Comparison of ENCODE assay signal across 1 cellular context in genomic region chr21:8992731-8993174, GRCh38.
TF ChIP-seq lines count a peak whose summit lies in the region.

No MANE protein-coding gene starts in this region.

TF ChIP-seq in HepG2, 621 proteins besides CTCF, POLR2A, EP300 and RAD21 (continued from another document and continues in another):
- TF ChIP-seq HNF1A (IDR thresholded peaks at IDR 0.05; ENCODE audit: low read depth) (no peak), HNF1A (CRISPR knock-in tag; IDR thresholded peaks at IDR 0.05; ENCODE audit: borderline replicate concordance) (no peak), POLR2G (IDR thresholded peaks at IDR 0.05; ENCODE audit: low read depth, low read length) (no peak), BRD4 (CRISPR knock-in tag; IDR thresholded peaks at IDR 0.05) (no peak), ZFP41 (CRISPR knock-in tag; IDR thresholded peaks at IDR 0.05; ENCODE audit: borderline replicate concordance) (no peak), KLF16 (CRISPR knock-in tag; IDR thresholded peaks at IDR 0.05) (no peak), SSRP1 (CRISPR knock-in tag; IDR thresholded peaks at IDR 0.05) (no peak), MYC (CRISPR knock-in tag; IDR thresholded peaks at IDR 0.05; ENCODE audit: borderline replicate concordance) (no peak), ELK4 (CRISPR knock-in tag; IDR thresholded peaks at IDR 0.05; ENCODE audit: borderline replicate concordance) (no peak), HMGXB4 (CRISPR knock-in tag; IDR thresholded peaks at IDR 0.05; ENCODE audit: borderline replicate concordance in 1 of 2, low read depth in 1 of 2) (no peak), CEBPB (IDR thresholded peaks at IDR 0.05; ENCODE audit: borderline replicate concordance, low read depth, low read length) (no peak), CBX2 (IDR thresholded peaks at IDR 0.05; ENCODE audit: low read depth, low read length) (peak; percentile 97; the same call in 1 of the 2 replicates), CBX2 (CRISPR knock-in tag; IDR thresholded peaks at IDR 0.05; ENCODE audit: low read depth) (no peak), PLRG1 (conservative IDR thresholded peaks at IDR 0.05) (no peak), SRY (CRISPR knock-in tag; IDR thresholded peaks at IDR 0.05) (0 out of 2 replicates have a peak, but pooled peaks have one; percentile 29), CCAR2 (optimal IDR thresholded peaks at IDR 0.05; ENCODE audit: low read depth, low read length) (peak; percentile 98), ZNF597 (CRISPR knock-in tag; IDR thresholded peaks at IDR 0.05) (no peak), ZNF260 (CRISPR knock-in tag; IDR thresholded peaks at IDR 0.05; ENCODE audit: borderline replicate concordance, low read depth) (no peak), ZNF576 (CRISPR knock-in tag; IDR thresholded peaks at IDR 0.05) (no peak), ZSCAN31 (CRISPR knock-in tag; IDR thresholded peaks at IDR 0.05; ENCODE audit: low read depth) (no peak), SOX13 (IDR thresholded peaks at IDR 0.05) (no peak), SOX13 (CRISPR knock-in tag; conservative IDR thresholded peaks at IDR 0.05 in 1 of 2, IDR thresholded peaks at IDR 0.05 in 1 of 2) (0 out of 4 replicates have a peak, but pooled peaks of 1 of the 2 experiments have one; percentile 8), BRF2 (CRISPR knock-in tag; IDR thresholded peaks at IDR 0.05) (no peak), KLF15 (CRISPR knock-in tag; IDR thresholded peaks at IDR 0.05; ENCODE audit: borderline replicate concordance) (no peak), ZNF335 (CRISPR knock-in tag; IDR thresholded peaks at IDR 0.05) (no peak), THAP11 (CRISPR knock-in tag; IDR thresholded peaks at IDR 0.05) (no peak), TGIF2 (CRISPR knock-in tag; IDR thresholded peaks at IDR 0.05) (no peak), ZNF326 (CRISPR knock-in tag; IDR thresholded peaks at IDR 0.05; ENCODE audit: borderline replicate concordance) (no peak), FIP1L1 (IDR thresholded peaks at IDR 0.05; ENCODE audit: borderline replicate concordance, insufficient read depth, low read depth, low read length) (no peak), E2F1 (CRISPR knock-in tag; IDR thresholded peaks at IDR 0.05) (no peak), SMYD3 (CRISPR knock-in tag; IDR thresholded peaks at IDR 0.05) (no peak), ATAD3A (CRISPR knock-in tag; IDR thresholded peaks at IDR 0.05) (no peak), SETDB1 (CRISPR knock-in tag; IDR thresholded peaks at IDR 0.05; ENCODE audit: borderline replicate concordance) (no peak), SRSF9 (IDR thresholded peaks at IDR 0.05; ENCODE audit: borderline replicate concordance, insufficient read depth, low read depth, low read length, poor library complexity, severe bottlenecking) (no peak), FOXA1 (IDR thresholded peaks at IDR 0.05) (no peak), FOXA1 (CRISPR knock-in tag; IDR thresholded peaks at IDR 0.05) (0 out of 2 replicates have a peak, but pooled peaks have one; percentile 10), ZC3H13 (CRISPR knock-in tag; IDR thresholded peaks at IDR 0.05) (no peak), RFXANK (CRISPR knock-in tag; IDR thresholded peaks at IDR 0.05) (no peak), ZSCAN30 (CRISPR knock-in tag; IDR thresholded peaks at IDR 0.05) (no peak), PREB (CRISPR knock-in tag; IDR thresholded peaks at IDR 0.05) (no peak), ZC3H4 (CRISPR knock-in tag; IDR thresholded peaks at IDR 0.05; ENCODE audit: borderline replicate concordance) (no peak), ZNF589 (CRISPR knock-in tag; conservative IDR thresholded peaks at IDR 0.05) (peak; percentile 82), ZBTB38 (CRISPR knock-in tag; IDR thresholded peaks at IDR 0.05) (no peak), BORCS8-MEF2B (CRISPR knock-in tag; IDR thresholded peaks at IDR 0.05) (no peak), ISX (CRISPR knock-in tag; conservative IDR thresholded peaks at IDR 0.05) (no peak), CHCHD3 (CRISPR knock-in tag; IDR thresholded peaks at IDR 0.05) (no peak), SMARCC2 (IDR thresholded peaks at IDR 0.05) (no peak), HNF4G (IDR thresholded peaks at IDR 0.05; ENCODE audit: borderline replicate concordance, low read depth, low read length) (no peak), HNF4G (CRISPR knock-in tag; IDR thresholded peaks at IDR 0.05; ENCODE audit: borderline replicate concordance, low read depth) (no peak), ZNF609 (CRISPR knock-in tag; IDR thresholded peaks at IDR 0.05; ENCODE audit: borderline replicate concordance) (no peak), ZNF296 (CRISPR knock-in tag; conservative IDR thresholded peaks at IDR 0.05) (no peak)
